In the genomic region with DNA sequence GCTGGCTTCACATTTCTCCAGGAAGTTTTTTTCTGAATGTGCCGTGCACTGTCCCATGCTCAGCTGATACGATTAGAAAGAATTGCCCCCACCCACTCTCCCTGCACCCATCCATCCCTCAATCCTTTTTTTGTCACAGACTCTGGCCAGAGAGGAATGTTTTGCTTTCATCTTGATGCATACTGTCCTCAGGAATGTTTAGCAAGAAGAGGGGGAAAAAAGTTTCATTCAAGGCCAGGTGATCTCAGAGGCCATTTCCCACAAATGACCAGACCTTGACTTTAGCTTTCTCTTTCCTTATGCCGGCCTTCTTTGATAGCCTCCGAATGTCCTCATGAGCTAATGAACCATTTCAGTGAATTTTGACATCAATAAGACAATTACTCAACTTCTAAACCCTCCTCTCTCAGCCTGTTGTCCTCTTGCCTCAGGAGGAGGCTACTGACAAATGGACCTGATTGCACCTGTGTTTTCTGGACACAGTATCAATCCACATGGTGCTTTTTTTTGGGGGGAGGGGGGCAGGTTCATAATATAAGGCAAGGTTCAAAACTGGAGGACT, we compare ENCODE assay signal across 9 cellular contexts.
DNase-seq lines count a peak whose midpoint lies in the region; ATAC-seq, FAIRE-seq and TF ChIP-seq lines count a peak whose summit lies in the region.
"Had no signal": no experiment of that assay in that cellular context is flagged by ENCODE, and none has a peak within 500 bp of the region (broad histone marks: within the 10 kb centered on the region; RNA-seq: fewer than 3 reads in every experiment).

No MANE protein-coding gene starts in this region.

- H4K20me1 ChIP-seq in PC-3 (ENCODE audit: low read length) (no peaks in the 10 kb centered on the region), H1 (replicated peaks in 1 of 2; ENCODE audit: control insufficient read depth in 1 of 2, insufficient read depth in 2 of 2, low read length in 2 of 2) (no peaks in the 10 kb centered on the region)

- peak overlapping the region; percentile 9 for H3K4me3 Mint-ChIP-seq in Calu3 (ENCODE audit: low read depth, unreplicated experiment)
- H3K4me3 Mint-ChIP-seq: dendritic cell treated with granulocyte-macrophage colony-stimulating factor and Interleukin-4, amounts not matched to agents 40 ng/mL and 50 ng/mL, for 4 days had no signal

- no peak for FAIRE-seq in H1 (lab: Jason Lieb, UNC)

- no peaks in the 10 kb centered on the region for H3K9me3 ChIP-seq in PC-3 (ENCODE audit: low read length)
- H3K9me3 ChIP-seq in H1 (ENCODE audit: insufficient read depth in 2 of 2, low read depth in 1 of 2, low read length in 1 of 2), result no peaks in the 10 kb centered on the region
- no peaks in the 10 kb centered on the region for H3K9me3 ChIP-seq in neuronal stem cell (replicated peaks in 1 of 2; ENCODE audit: control insufficient read depth in 2 of 2, insufficient read depth in 1 of 2, low read depth in 1 of 2, low read length in 2 of 2)

- peak; percentile 50 for DNase-seq in Calu3
- peak; percentile 58 for DNase-seq in PC-3
- peak in 1 of 2 experiments; percentile 13 for DNase-seq in H1 (ENCODE audit: low read depth in 1 of 2, low spot score in 2 of 2)
- DNase-seq in neuronal stem cell (ENCODE audit: low spot score), result no peak
- no peak for DNase-seq in 8988T
- DNase-seq in SIG-M5 (lab: John Stamatoyannopoulos, UW), result no peak

- H2BK5ac ChIP-seq in H1 (ENCODE audit: low read depth, low read length), result no peak overlapping the region
- H2BK5ac ChIP-seq in neuronal stem cell (ENCODE audit: low read length), result no peak overlapping the region

- H3K14ac ChIP-seq in H1 (ENCODE audit: insufficient read length), result no peak overlapping the region
- H3K14ac ChIP-seq in neuronal stem cell (ENCODE audit: low read length), result no peak overlapping the region

- H3K79me2 ChIP-seq in PC-3 (ENCODE audit: low read length) (no peaks in the 10 kb centered on the region), H1 (ENCODE audit: control insufficient read depth in 1 of 2, insufficient read depth in 2 of 2, low read length in 2 of 2) (no peaks in the 10 kb centered on the region)

- POLR2A ChIA-PET in PC-3 (lab: Charles Lee; ENCODE audit: unreplicated experiment), result interaction anchor here (1.0 kb wide), 1 partner anchor 105 kb away, joined by 4 read pairs; a partner anchor contains a TSS
- POLR2A ChIA-PET in H1 (lab: Charles Lee; ENCODE audit: partially characterized antibody), result interaction anchor here (0.9 to 1.5 kb wide), 2 partner anchors 105 to 106 kb away, joined by 4 to 7 read pairs; a partner anchor contains a TSS

- H4K5ac ChIP-seq in H1 (ENCODE audit: insufficient read length, low read depth, low read length), result no peak overlapping the region

- TF ChIP-seq CTCF in Calu3 (IDR thresholded peaks at IDR 0.05; ENCODE audit: unreplicated experiment) (no peak), PC-3 (conservative IDR thresholded peaks at IDR 0.05; ENCODE audit: low read depth, low read length) (no peak), H1 (IDR thresholded peaks at IDR 0.05; ENCODE audit: control extremely low read depth in 1 of 3, insufficient read depth in 1 of 3, low read depth in 1 of 3, low read length in 3 of 3) (no peak)

- H4K8ac ChIP-seq in H1 (ENCODE audit: extremely low read depth, insufficient read depth, low read length), result no peak overlapping the region
- no peak overlapping the region for H4K8ac ChIP-seq in neuronal stem cell (ENCODE audit: low read depth, low read length)

- no peaks in the 10 kb centered on the region for H3K27me3 Mint-ChIP-seq in Calu3 (ENCODE audit: unreplicated experiment)
- H3K27me3 Mint-ChIP-seq: dendritic cell treated with granulocyte-macrophage colony-stimulating factor and Interleukin-4, amounts not matched to agents 40 ng/mL and 50 ng/mL, for 4 days had no signal

- TF ChIP-seq RAD21 in H1 (IDR thresholded peaks at IDR 0.05 in 1 of 2, conservative IDR thresholded peaks at IDR 0.05 in 1 of 2; ENCODE audit: low read depth in 2 of 2, low read length in 2 of 2), result no peak

- peak overlapping the region; percentile 100 for H3K27ac Mint-ChIP-seq in Calu3 (ENCODE audit: unreplicated experiment)
- H3K27ac Mint-ChIP-seq: dendritic cell treated with granulocyte-macrophage colony-stimulating factor and Interleukin-4, amounts not matched to agents 40 ng/mL and 50 ng/mL, for 4 days had no signal

- no peak overlapping the region for H3K18ac ChIP-seq in H1 (ENCODE audit: extremely low read depth, low read length)
- no peak overlapping the region for H3K18ac ChIP-seq in neuronal stem cell (ENCODE audit: low read length)

- H3K27ac ChIP-seq in PC-3 (ENCODE audit: low read length) (peak overlapping the region; percentile 57), H1 (ENCODE audit: low read depth, low read length) (no peak overlapping the region), neuronal stem cell (replicated peaks; ENCODE audit: low read length) (no peak overlapping the region)

- 84% methylated on average over 4 of the region's 4 CpGs; no CpG with 5 or more reads in 1 of the 2 experiments for WGBS in H1 (ENCODE audit: extremely low coverage in 1 of 2, insufficient coverage in 1 of 2, insufficient read length in 1 of 2, insufficient replicate concordance in 2 of 2, low coverage in 1 of 2, low lambda C conversion rate in 2 of 2, missing lambda C conversion rate in 1 of 2), 2 experiments
- no CpG with 5 or more reads among the region's 4 CpGs for WGBS in neuronal stem cell (ENCODE audit: extremely low coverage in 2 of 2, insufficient read length in 2 of 2, insufficient replicate concordance in 1 of 2), 2 donors

- peak overlapping the region; percentile 57 for H3K4me2 ChIP-seq in PC-3 (ENCODE audit: low read length)
- H3K4me2 ChIP-seq in H1 (ENCODE audit: insufficient read depth in 1 of 2, low read depth in 2 of 2, low read length in 2 of 2), result no peak overlapping the region
- H3K4me2 ChIP-seq in neuronal stem cell (ENCODE audit: insufficient read depth, low read length, poor library complexity, severe bottlenecking), result no peak overlapping the region

- no peak overlapping the region for H3K56ac ChIP-seq in H1 (replicated peaks; ENCODE audit: insufficient read length, low read depth, low read length)

- H2BK15ac ChIP-seq in H1 (ENCODE audit: low read length) (no peak overlapping the region), neuronal stem cell (ENCODE audit: low read length) (no peak overlapping the region)

- H3K79me1 ChIP-seq in H1 (ENCODE audit: low read depth, low read length) (no peaks in the 10 kb centered on the region), neuronal stem cell (ENCODE audit: low read depth, low read length) (no peaks in the 10 kb centered on the region)

- H3K23me2 ChIP-seq in H1 (ENCODE audit: low read depth, low read length), result no peaks in the 10 kb centered on the region

- H2BK12ac ChIP-seq in H1 (ENCODE audit: low read depth, low read length) (no peak overlapping the region; the same call in 1 of the 2 replicates), neuronal stem cell (ENCODE audit: low read length) (no peak overlapping the region)

- no peak overlapping the region for H2BK120ac ChIP-seq in H1 (replicated peaks; ENCODE audit: low read depth, low read length)
- H2BK120ac ChIP-seq in neuronal stem cell (ENCODE audit: low read depth, low read length), result no peak overlapping the region

- H2AK5ac ChIP-seq in H1 (ENCODE audit: low read depth, low read length) (no peak overlapping the region), neuronal stem cell (ENCODE audit: low read depth, low read length) (no peak overlapping the region)

- H3K9ac ChIP-seq in PC-3 (ENCODE audit: low read length), result peak overlapping the region; percentile 22; the same call in 1 of the 2 replicates
- H3K9ac ChIP-seq in H1 (replicated peaks in 1 of 4; ENCODE audit: extremely low read depth in 1 of 4, low read depth in 3 of 4, low read length in 3 of 4), result no peak overlapping the region
- H3K9ac ChIP-seq in neuronal stem cell (ENCODE audit: low read depth, low read length, poor library complexity), result no peak overlapping the region

- H3K23ac ChIP-seq in H1 (ENCODE audit: insufficient read length) (no peak overlapping the region), neuronal stem cell (ENCODE audit: low read depth, low read length, poor library complexity) (no peak overlapping the region)

- no peaks in the 10 kb centered on the region for H3K9me3 Mint-ChIP-seq in Calu3 (ENCODE audit: low read depth, unreplicated experiment)
- H3K9me3 Mint-ChIP-seq: dendritic cell treated with granulocyte-macrophage colony-stimulating factor and Interleukin-4, amounts not matched to agents 40 ng/mL and 50 ng/mL, for 4 days had no signal

- BruUV-seq in Calu3 (replicated peaks; lab: Mats Ljungman, UMichigan) (no TSS peak), PC-3 (replicated peaks; lab: Mats Ljungman, UMichigan) (no TSS peak)

- intact Hi-C loops in Calu3 (cut with micrococcal nuclease; ENCODE audit: unreplicated experiment), result loop anchor here (5.0 to 10.0 kb wide), 2 partner anchors 108 to 775 kb away; no protein-coding TSS in a partner anchor
- intact Hi-C loops in PC-3 (cut with micrococcal nuclease), result no loop called here

- peak overlapping the region; percentile 32; the same call in 1 of the 2 replicates for H2AFZ ChIP-seq in PC-3 (ENCODE audit: low read length)
- H2AFZ ChIP-seq in H1 (ENCODE audit: low read length), result no peak overlapping the region
- H2AFZ ChIP-seq in neuronal stem cell (ENCODE audit: low read length), result peak overlapping the region; percentile 36

- no peaks in the 10 kb centered on the region for H3K9me2 ChIP-seq in PC-3 (replicated peaks; ENCODE audit: low read length)

- H3K4me1 ChIP-seq in PC-3 (ENCODE audit: insufficient read depth, low read length), result peaks cover 36% of the 10 kb centered on the region
- peaks cover 0 to 24% (median 11%) of the 10 kb centered on the region in 4 experiments; a peak in 5 of 7 replicates for H3K4me1 ChIP-seq in H1 (replicated peaks in 1 of 4; ENCODE audit: control insufficient read depth in 3 of 4, insufficient read depth in 4 of 4, low read length in 3 of 4)
- H3K4me1 ChIP-seq in neuronal stem cell (ENCODE audit: control insufficient read depth in 2 of 2, insufficient read depth in 1 of 2, low read depth in 1 of 2, low read length in 2 of 2), result peaks cover 7 to 15% of the 10 kb centered on the region in 2 donors

- peaks cover 78% of the 10 kb centered on the region for H3K4me1 Mint-ChIP-seq in Calu3 (ENCODE audit: low read depth, unreplicated experiment)

- H3K36me3 ChIP-seq in PC-3 (ENCODE audit: low read depth, low read length), result no peaks in the 10 kb centered on the region
- no peaks in the 10 kb centered on the region for H3K36me3 ChIP-seq in H1 (ENCODE audit: control insufficient read depth in 2 of 4, insufficient read depth in 4 of 4, low read length in 3 of 4)
- no peaks in the 10 kb centered on the region for H3K36me3 ChIP-seq in neuronal stem cell (replicated peaks in 1 of 2; ENCODE audit: control insufficient read depth in 2 of 2, insufficient read depth in 2 of 2, low read length in 2 of 2)

- H3K27me3 ChIP-seq in PC-3 (ENCODE audit: low read length), result no peaks in the 10 kb centered on the region
- H3K27me3 ChIP-seq in H1 (replicated peaks in 1 of 4; ENCODE audit: control insufficient read depth in 3 of 4, extremely low read depth in 1 of 4, insufficient read depth in 3 of 4, low read length in 3 of 4), result no peaks in the 10 kb centered on the region
- no peaks in the 10 kb centered on the region for H3K27me3 ChIP-seq in neuronal stem cell (ENCODE audit: control insufficient read depth in 3 of 3, insufficient read depth in 3 of 3, low read depth in 1 of 3, low read length in 3 of 3)

- no peak for TF ChIP-seq EP300 in H1 (IDR thresholded peaks at IDR 0.05; ENCODE audit: borderline replicate concordance in 1 of 2, low read depth in 2 of 2, low read length in 2 of 2)

- no peak for TF ChIP-seq POLR2A in H1 (IDR thresholded peaks at IDR 0.05; ENCODE audit: control extremely low read depth in 1 of 2, low read depth in 2 of 2, low read length in 2 of 2)

- H2BK20ac ChIP-seq in H1 (ENCODE audit: low read length), result no peak overlapping the region

- H3K4ac ChIP-seq in H1 (replicated peaks; ENCODE audit: insufficient read length, low read depth, low read length) (no peak overlapping the region), neuronal stem cell (ENCODE audit: low read length) (no peak overlapping the region)

- H3F3A ChIP-seq in PC-3 (ENCODE audit: low read length, unreplicated experiment), result no peaks in the 10 kb centered on the region

- H3K4me3 ChIP-seq in PC-3 (ENCODE audit: low read length) (no peak overlapping the region; the same call in 1 of the 2 replicates), H1 (ENCODE audit: extremely low read depth in 1 of 4, insufficient read depth in 2 of 4, low read depth in 3 of 4, low read length in 4 of 4) (no peak overlapping the region), neuronal stem cell (ENCODE audit: low read length in 2 of 2) (no peak overlapping the region)

- ATAC-seq in PC-3, result peak; percentile 65
- no peak for ATAC-seq in GM19463 (IDR thresholded peaks at IDR 0.05; ENCODE audit: unreplicated experiment)
- ATAC-seq in GM19324 (IDR thresholded peaks at IDR 0.05; ENCODE audit: low FRiP score, unreplicated experiment), result no peak

- H3K36me3 Mint-ChIP-seq in Calu3 (ENCODE audit: insufficient read depth, unreplicated experiment), result peaks cover 32% of the 10 kb centered on the region

- CTCF ChIA-PET in Calu3 (lab: Charles Lee) (interaction anchor here (0.6 to 1.6 kb wide), 5 partner anchors 9 to 376 kb away, joined by 3 to 7 read pairs (median 3); no protein-coding TSS in a partner anchor), PC-3 (lab: Charles Lee) (no interaction called here), H1 (lab: Charles Lee; ENCODE audit: partially characterized antibody) (interaction anchor here (0.6 to 1.6 kb wide), 2 partner anchors 131 to 146 kb away, joined by 3 to 4 read pairs; no protein-coding TSS in a partner anchor)

- no peak overlapping the region for H4K91ac ChIP-seq in H1 (replicated peaks; ENCODE audit: insufficient read length, low read length)
- no peak overlapping the region for H4K91ac ChIP-seq in neuronal stem cell (ENCODE audit: low read depth, low read length, poor library complexity)

Comparison
In these comparisons a context has a peak if more than half of its experiments do, and no peak if none do; other contexts are left out.
1. DNase-seq: peak in Calu3 (single experiment) and PC-3 (single experiment); none in neuronal stem cell (single experiment), 8988T (single experiment) and SIG-M5 (single experiment).